In genomic region chr18:7105943-7106342, GRCh38 we compare ENCODE assay signal across 26 cellular contexts. TPM values are rescaled to one million over a fixed set of nuclear protein-coding genes. Genes with fewer than 3 reads are reported as not detected.
"Had no signal": no experiment of that assay in that cellular context is flagged by ENCODE, and none has a peak within 500 bp of the region (broad histone marks: within the 10 kb centered on the region; RNA-seq: fewer than 3 reads in every experiment).

No MANE protein-coding gene starts in this region.

- H3K9me3 ChIP-seq: esophagus squamous epithelium, heart right ventricle, left lung, psoas muscle, testis, tibial artery had no signal

- H3K36me3 Mint-ChIP-seq: stimulated activated memory B cell treated with anti-CD40 and anti-IgM and Interleukin-4, amounts not matched to agents 10 μg/mL and 1 μg/mL and 100 μg/mL, for 72 hours had no signal

- H3K27me3 Mint-ChIP-seq: effector memory CD8-positive, alpha-beta T cell; stimulated activated memory B cell treated with anti-CD40 and anti-IgM and Interleukin-4, amounts not matched to agents 10 μg/mL and 1 μg/mL and 100 μg/mL, for 72 hours; type B pancreatic cell had no signal

- H3K4me2 ChIP-seq: neural progenitor cell had no signal

- H3K27ac ChIP-seq: esophagus squamous epithelium, heart right ventricle, left lung, neural progenitor cell, psoas muscle, skin epidermis, spleen, testis, tibial artery had no signal

- H3K4me3 ChIP-seq: esophagus squamous epithelium, heart right ventricle, left lung, neural progenitor cell, psoas muscle, skin epidermis, spleen, testis, tibial artery had no signal

- ATAC-seq: effector memory CD8-positive, alpha-beta T cell; heart right ventricle; left cardiac atrium; left lung; naive thymus-derived CD4-positive, alpha-beta T cell; psoas muscle; right cardiac atrium; stimulated activated memory B cell treated with anti-CD40 and anti-IgM and Interleukin-4, amounts not matched to agents 10 μg/mL and 1 μg/mL and 100 μg/mL, for 72 hours; stimulated activated naive CD8-positive, alpha-beta T cell treated with anti-CD3 and anti-CD28 coated beads, Interleukin-15, Interleukin-2, amounts not matched to agents 100 U/mL and 50 U/mL, for 24 hours had no signal

- H3K27ac Mint-ChIP-seq: effector memory CD8-positive, alpha-beta T cell; naive thymus-derived CD4-positive, alpha-beta T cell; nephron; neural progenitor cell; stimulated activated memory B cell treated with anti-CD40 and anti-IgM and Interleukin-4, amounts not matched to agents 10 μg/mL and 1 μg/mL and 100 μg/mL, for 72 hours; type B pancreatic cell had no signal

- H3K9ac ChIP-seq: neural progenitor cell had no signal

- H3K4me1 Mint-ChIP-seq: naive thymus-derived CD4-positive, alpha-beta T cell; nephron; stimulated activated memory B cell treated with anti-CD40 and anti-IgM and Interleukin-4, amounts not matched to agents 10 μg/mL and 1 μg/mL and 100 μg/mL, for 72 hours had no signal

- H3K36me3 ChIP-seq: esophagus squamous epithelium, heart right ventricle, left lung, spleen, tibial artery had no signal

- DNase-seq: cortex of kidney; effector memory CD8-positive, alpha-beta T cell; erythroblast; esophagus squamous epithelium; foreskin melanocyte; glutamatergic neuron; heart right ventricle; hippocampal formation; left cardiac atrium; left lung; mesenchymal stem cell; midbrain; naive thymus-derived CD4-positive, alpha-beta T cell; psoas muscle; right cardiac atrium; spleen; stimulated activated CD4-positive, alpha-beta T cell treated with anti-CD3 and anti-CD28 coated beads, Interleukin-4, amount 100 ng/mL, for 4 hours; stimulated activated naive CD8-positive, alpha-beta T cell treated with anti-CD3 and anti-CD28 coated beads, Interleukin-15, Interleukin-2, amounts not matched to agents 100 U/mL and 50 U/mL, for 24 hours; substantia nigra; testis; tibial artery had no signal

- H3K27me3 ChIP-seq: neural progenitor cell, testis had no signal

- H2AFZ ChIP-seq: neural progenitor cell had no signal

- H3K9me3 Mint-ChIP-seq: nephron had no signal

- H3K4me1 ChIP-seq: heart right ventricle, left lung, psoas muscle, spleen, tibial artery had no signal

- H3K4me3 Mint-ChIP-seq: effector memory CD8-positive, alpha-beta T cell; nephron; neural progenitor cell; stimulated activated memory B cell treated with anti-CD40 and anti-IgM and Interleukin-4, amounts not matched to agents 10 μg/mL and 1 μg/mL and 100 μg/mL, for 72 hours; type B pancreatic cell had no signal

RNA-seq across cellular contexts. Expression of gene LAMA1, which starts 11.7 kb away (rescaled TPM):
- total RNA-seq: naive thymus-derived CD4-positive, alpha-beta T cell had no signal
- polyA plus RNA-seq: naive thymus-derived CD4-positive, alpha-beta T cell had no signal
